Comparison of ENCODE assay signal across 8 cellular contexts in the genomic region with DNA sequence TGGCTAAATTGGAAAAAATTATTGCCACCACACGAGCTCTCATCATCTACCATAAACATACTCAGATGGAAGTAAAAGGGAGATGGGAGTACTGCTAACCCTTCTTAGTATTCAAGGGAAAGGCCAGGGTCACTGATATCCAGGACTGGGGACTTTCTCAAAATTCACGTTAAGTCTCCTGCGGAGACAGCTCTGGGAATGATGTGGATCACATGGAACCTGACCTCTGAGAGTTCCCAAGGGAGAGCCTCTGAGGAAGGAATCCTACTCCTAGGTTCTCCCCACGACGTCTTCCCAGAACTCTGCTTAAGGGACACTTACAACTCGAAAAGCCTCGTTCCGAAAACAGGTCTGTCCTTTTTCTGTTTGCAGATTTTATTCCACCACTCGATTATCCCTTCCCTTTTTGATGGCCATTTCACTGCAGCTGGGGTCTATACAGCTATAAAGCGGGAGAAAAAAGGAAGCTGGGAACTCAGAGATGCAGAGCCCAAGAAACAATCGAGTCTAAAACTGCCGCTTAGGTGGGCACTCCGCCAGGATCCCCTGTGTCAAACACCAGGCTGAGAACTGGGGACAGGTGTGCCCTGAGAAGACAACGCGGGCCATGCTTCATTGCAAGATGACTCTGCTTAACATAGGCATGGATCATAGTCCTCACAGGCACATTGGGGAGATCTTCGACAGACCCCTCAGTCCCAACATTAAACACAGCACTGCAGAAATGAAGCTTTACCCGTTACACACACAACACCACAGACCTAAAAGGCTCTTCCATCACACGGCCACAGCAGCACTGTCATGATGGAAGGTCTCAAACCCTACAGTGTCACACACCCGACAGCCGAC. TPM values are rescaled to one million over a fixed set of nuclear protein-coding genes. Genes with fewer than 3 reads are reported as not detected.
A peak's percentile ranks its signal among the peaks of the same experiment; 100 is the strongest.
DNase-seq lines count a peak whose midpoint lies in the region; ATAC-seq and TF ChIP-seq lines count a peak whose summit lies in the region.

No MANE protein-coding gene starts in this region.

- H3K4me1 ChIP-seq in cardiac muscle cell (ENCODE audit: low read depth): peaks cover 8% of the 10 kb centered on the region

- H3K27ac Mint-ChIP-seq in activated CD4-positive, alpha-beta memory T cell treated with anti-CD3 and anti-CD28 coated beads for 36 hours: peak overlapping the region; percentile 90
- H3K27ac Mint-ChIP-seq in progenitor cell of endocrine pancreas: peak overlapping the region; percentile 99

- H3K27me3 Mint-ChIP-seq in activated CD4-positive, alpha-beta memory T cell treated with anti-CD3 and anti-CD28 coated beads for 36 hours: no peaks in the 10 kb centered on the region
- no peaks in the 10 kb centered on the region for H3K27me3 Mint-ChIP-seq in progenitor cell of endocrine pancreas

- peak overlapping the region; percentile 37 for H3K27ac ChIP-seq in cardiac muscle cell

- DNase-seq in GM03348 (ENCODE audit: low spot score) (peak; percentile 15), cardiac muscle cell (ENCODE audit: low read depth in 1 of 2, low spot score in 1 of 2) (peak; percentile 9 to 10), progenitor cell of endocrine pancreas (ENCODE audit: low spot score, unreplicated experiment) (no peak), NCI-H526 treated with DMSO at 0.1 percent for 48 hours (lab: John Stamatoyannopoulos, UW) (no peak), erythroblast (lab: John Stamatoyannopoulos, UW) (no peak)
- no peak for DNase-seq in activated CD4-positive, alpha-beta memory T cell treated with anti-CD3 and anti-CD28 coated beads for 36 hours

- TF ChIP-seq CTCF in cardiac muscle cell (IDR thresholded peaks at IDR 0.05; ENCODE audit: low read depth, low read length) (no peak), progenitor cell of endocrine pancreas (IDR thresholded peaks at IDR 0.05; ENCODE audit: unreplicated experiment) (no peak)

- POLR2A ChIA-PET in activated CD4-positive, alpha-beta memory T cell treated with anti-CD3 and anti-CD28 coated beads for 36 hours (lab: Charles Lee): interaction anchor here (0.6 to 1.7 kb wide), 4 partner anchors 20 to 198 kb away, joined by 3 to 5 read pairs (median 4); partner anchors contain the start of genes ZNF345, ZNF461 and ZNF566

- no peaks in the 10 kb centered on the region for H3K27me3 ChIP-seq in cardiac muscle cell

- H3K9me3 Mint-ChIP-seq in activated CD4-positive, alpha-beta memory T cell treated with anti-CD3 and anti-CD28 coated beads for 36 hours: peaks cover 22% of the 10 kb centered on the region
- peaks cover 11% of the 10 kb centered on the region for H3K9me3 Mint-ChIP-seq in progenitor cell of endocrine pancreas (ENCODE audit: low read depth)

- peak overlapping the region; percentile 99 for H3K4me3 Mint-ChIP-seq in activated CD4-positive, alpha-beta memory T cell treated with anti-CD3 and anti-CD28 coated beads for 36 hours
- H3K4me3 Mint-ChIP-seq in progenitor cell of endocrine pancreas (ENCODE audit: low read depth): peak overlapping the region; percentile 99

- H3K36me3 ChIP-seq in cardiac muscle cell: peaks cover 22% of the 10 kb centered on the region

- CTCF ChIA-PET in activated CD4-positive, alpha-beta memory T cell treated with anti-CD3 and anti-CD28 coated beads for 36 hours (lab: Charles Lee): interaction anchor here (0.7 kb wide), 1 partner anchor 558 kb away, joined by 3 read pairs; no protein-coding TSS in a partner anchor

- ATAC-seq in HG03457 (IDR thresholded peaks at IDR 0.05; ENCODE audit: unreplicated experiment): peak; percentile 28
- ATAC-seq in GM21423 (IDR thresholded peaks at IDR 0.05; ENCODE audit: unreplicated experiment): no peak

- peaks cover 55% of the 10 kb centered on the region for H3K36me3 Mint-ChIP-seq in activated CD4-positive, alpha-beta memory T cell treated with anti-CD3 and anti-CD28 coated beads for 36 hours
- peaks cover 41% of the 10 kb centered on the region for H3K36me3 Mint-ChIP-seq in progenitor cell of endocrine pancreas (ENCODE audit: insufficient read depth)

- no peaks in the 10 kb centered on the region for H3K9me3 ChIP-seq in cardiac muscle cell (ENCODE audit: low read depth)

- intact Hi-C loops in activated CD4-positive, alpha-beta memory T cell treated with anti-CD3 and anti-CD28 coated beads for 36 hours (cut with micrococcal nuclease): loop anchor here (1.0 to 10.0 kb wide), 11 partner anchors 20 to 778 kb away; partner anchors contain the start of genes ZFP82, ZNF260, ZNF345 and ZNF382

- H3K4me3 ChIP-seq in cardiac muscle cell: peak overlapping the region; percentile 49

- peaks cover 24% of the 10 kb centered on the region for H3K4me1 Mint-ChIP-seq in activated CD4-positive, alpha-beta memory T cell treated with anti-CD3 and anti-CD28 coated beads for 36 hours (ENCODE audit: low read depth)
- peaks cover 20% of the 10 kb centered on the region for H3K4me1 Mint-ChIP-seq in progenitor cell of endocrine pancreas (ENCODE audit: low read depth)

- TF ChIP-seq POLR2A in erythroblast (IDR thresholded peaks at IDR 0.05; ENCODE audit: low read length): no peak

RNA-seq across cellular contexts. Expression of gene ZNF567, which starts 0.8 kb away (rescaled TPM):
- total RNA-seq in activated CD4-positive, alpha-beta memory T cell treated with anti-CD3 and anti-CD28 coated beads for 36 hours: 1 to 10 TPM; 4.9 to 5.3 TPM
- 4.5 and 5.5 TPM in 2 replicates for total RNA-seq in cardiac muscle cell
- 6.6 and 19.6 TPM in 2 replicates for polyA plus RNA-seq in cardiac muscle cell
- total RNA-seq in progenitor cell of endocrine pancreas: 13.2 and 13.5 TPM in 2 replicates

RNA-seq across cellular contexts. Expression of gene ZNF461, which starts 20.0 kb away (rescaled TPM):
- total RNA-seq in activated CD4-positive, alpha-beta memory T cell treated with anti-CD3 and anti-CD28 coated beads for 36 hours: 1 to 10 TPM; 4.2 to 4.9 TPM
- total RNA-seq in cardiac muscle cell (8.0 and 8.7 TPM in 2 replicates), progenitor cell of endocrine pancreas (12.2 and 14.7 TPM in 2 replicates)
- 2.7 and 7.7 TPM in 2 replicates for polyA plus RNA-seq in cardiac muscle cell

Comparison
In these comparisons a context has a peak if more than half of its experiments do, and no peak if none do; other contexts are left out.
1. DNase-seq: peak in GM03348 (single experiment) and cardiac muscle cell (2 of 2); none in activated CD4-positive, alpha-beta memory T cell treated with anti-CD3 and anti-CD28 coated beads for 36 hours (single experiment), progenitor cell of endocrine pancreas (single experiment), NCI-H526 treated with DMSO at 0.1 percent for 48 hours (single experiment) and erythroblast (0 of 2).